20 cellular contexts compared by ENCODE assay signal in genomic region chr2:190664240-190664639, GRCh38. TPM values are rescaled to one million over a fixed set of nuclear protein-coding genes. Genes with fewer than 3 reads are reported as not detected.
A peak's percentile ranks its signal among the peaks of the same experiment; 100 is the strongest.
DNase-seq lines count a peak whose midpoint lies in the region; TF ChIP-seq lines count a peak whose summit lies in the region.
"Had no signal": no experiment of that assay in that cellular context is flagged by ENCODE, and none has a peak within 500 bp of the region (broad histone marks: within the 10 kb centered on the region; RNA-seq: fewer than 3 reads in every experiment).

No MANE protein-coding gene starts in this region.

- TF ChIP-seq CTCF in chondrocyte (IDR thresholded peaks at IDR 0.05) (no peak), nephron progenitor cell (IDR thresholded peaks at IDR 0.05) (no peak)

- H3K27ac Mint-ChIP-seq in chondrocyte (ENCODE audit: unreplicated experiment) (peak overlapping the region; percentile 12), nephron progenitor cell (peak overlapping the region; percentile 61)
- H3K27ac Mint-ChIP-seq: activated naive CD8-positive, alpha-beta T cell treated with anti-CD3 and anti-CD28 coated beads, Interleukin-2, amount 10 ng/mL, durations not matched to agents 7 days and 5 days; CD8-positive, alpha-beta T cell had no signal

- H3K4me1 Mint-ChIP-seq in chondrocyte (ENCODE audit: low read depth), result peaks cover 41% of the 10 kb centered on the region
- peaks cover 17% of the 10 kb centered on the region for H3K4me1 Mint-ChIP-seq in nephron progenitor cell

- DNase-seq in ELR (ENCODE audit: low read depth) (peak; percentile 84), NCI-H226 (peak; percentile 75), chondrocyte (ENCODE audit: low spot score) (no peak), nephron progenitor cell (no peak), medulla oblongata (ENCODE audit: extremely low spot score) (no peak), pons (ENCODE audit: low spot score) (no peak), hypothalamus (lab: John Stamatoyannopoulos, UW) (no peak)
- no peak for DNase-seq in central memory CD4-positive, alpha-beta T cell
- DNase-seq: activated naive CD8-positive, alpha-beta T cell treated with anti-CD3 and anti-CD28 coated beads, Interleukin-2, amount 10 ng/mL, durations not matched to agents 7 days and 5 days; CD8-positive, alpha-beta T cell; DMS153; effector CD8-positive, alpha-beta T cell; esophagus squamous epithelium; H7; NCI-H2081 treated with DMSO at 0.1 percent for 48 hours; NCI-H510A; spleen; stimulated activated CD4-positive, alpha-beta T cell treated with anti-CD3 and anti-CD28 coated beads, Interleukin-4, amount 100 ng/mL, for 24 hours; stomach; transverse colon had no signal

- H3K9me3 Mint-ChIP-seq in chondrocyte (ENCODE audit: low read depth) (peaks cover 7% of the 10 kb centered on the region), nephron progenitor cell (peaks cover 15% of the 10 kb centered on the region)
- H3K9me3 Mint-ChIP-seq: activated naive CD8-positive, alpha-beta T cell treated with anti-CD3 and anti-CD28 coated beads, Interleukin-2, amount 10 ng/mL, durations not matched to agents 7 days and 5 days had no signal

- H3K27me3 Mint-ChIP-seq in chondrocyte (ENCODE audit: low read depth) (no peaks in the 10 kb centered on the region), nephron progenitor cell (ENCODE audit: low read depth, poor library complexity) (peaks cover 5% of the 10 kb centered on the region)
- H3K27me3 Mint-ChIP-seq: activated naive CD8-positive, alpha-beta T cell treated with anti-CD3 and anti-CD28 coated beads, Interleukin-2, amount 10 ng/mL, durations not matched to agents 7 days and 5 days had no signal

- H3K4me3 Mint-ChIP-seq in chondrocyte (ENCODE audit: unreplicated experiment) (no peak overlapping the region), nephron progenitor cell (no peak overlapping the region)
- H3K4me3 Mint-ChIP-seq: activated naive CD8-positive, alpha-beta T cell treated with anti-CD3 and anti-CD28 coated beads, Interleukin-2, amount 10 ng/mL, durations not matched to agents 7 days and 5 days; CD8-positive, alpha-beta T cell had no signal

- peaks cover 6% of the 10 kb centered on the region for H3K36me3 Mint-ChIP-seq in chondrocyte (ENCODE audit: low read depth)
- H3K36me3 Mint-ChIP-seq in nephron progenitor cell (ENCODE audit: low read depth), result peaks cover 50% of the 10 kb centered on the region

RNA-seq across cellular contexts. Expression of gene NAB1, which starts 15.4 kb away (rescaled TPM):
- 44.2 to 69.3 TPM (median 49.8 TPM) in 3 replicates for total RNA-seq in chondrocyte

Comparison
In these comparisons a context has a peak if more than half of its experiments do, and no peak if none do; other contexts are left out.
1. DNase-seq: peak in ELR (single experiment) and NCI-H226 (single experiment); none in chondrocyte (single experiment), nephron progenitor cell (single experiment), medulla oblongata (single experiment), pons (single experiment), hypothalamus (0 of 51) and central memory CD4-positive, alpha-beta T cell (single experiment).